Comparison of ENCODE assay signal across 30 cellular contexts in the genomic region with DNA sequence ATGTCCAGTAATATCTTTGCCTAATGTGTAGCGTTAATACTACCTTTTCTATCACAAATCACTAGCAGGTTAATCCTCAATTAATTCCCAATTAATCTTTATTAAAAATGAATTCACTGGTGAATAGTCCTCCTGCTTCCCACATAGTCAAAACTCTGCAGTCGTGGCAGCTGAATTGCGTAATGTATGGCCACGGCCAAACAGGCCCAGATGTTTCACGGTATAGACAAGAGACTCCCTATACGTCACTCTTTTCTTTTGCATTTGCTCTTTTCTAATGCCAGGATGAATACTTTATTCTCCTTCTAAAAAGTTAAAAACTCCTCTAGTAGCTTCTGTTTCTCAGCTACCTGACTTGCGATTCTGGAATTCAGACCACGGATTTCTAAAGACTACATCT. TPM values are rescaled to one million over a fixed set of nuclear protein-coding genes. Genes with fewer than 3 reads are reported as not detected.
"Had no signal": no experiment of that assay in that cellular context is flagged by ENCODE, and none has a peak within 500 bp of the region (broad histone marks: within the 10 kb centered on the region; RNA-seq: fewer than 3 reads in every experiment).

No MANE protein-coding gene starts in this region.

- H3K9me3 Mint-ChIP-seq: endodermal cell, mesothelial cell of epicardium, neural progenitor cell had no signal

- H3K27me3 ChIP-seq: foreskin keratinocyte, heart right ventricle, neural progenitor cell, right atrium auricular region, sigmoid colon, tibial nerve, upper lobe of left lung had no signal

- H3K4me1 Mint-ChIP-seq: immature natural killer cell; mesothelial cell of epicardium; naive B cell; stimulated activated naive B cell treated with anti-CD40 and anti-IgM and Interleukin-4, amounts not matched to agents 10 μg/mL and 1 μg/mL and 100 μg/mL, for 72 hours had no signal

- H3K4me2 ChIP-seq: neural progenitor cell had no signal

- H3K4me3 ChIP-seq: heart right ventricle, lower lobe of right lung, mucosa of descending colon, neural progenitor cell, prostate gland, right atrium auricular region, sigmoid colon, thoracic aorta, tibial nerve, upper lobe of left lung had no signal

- H3K27ac ChIP-seq: epithelial cell of prostate, foreskin keratinocyte, heart right ventricle, lower lobe of right lung, neural progenitor cell, prostate gland, right atrium auricular region, sigmoid colon, thoracic aorta, upper lobe of left lung had no signal

- DNase-seq: effector CD8-positive, alpha-beta T cell; endodermal cell; foreskin keratinocyte; glutamatergic neuron; heart right ventricle; hippocampal formation; immature natural killer cell; islet precursor cell; kidney glomerular epithelial cell; left colon; left ventricle myocardium superior; lower lobe of right lung; mucosa of descending colon; naive B cell; sigmoid colon; small intestine; stimulated activated CD4-positive, alpha-beta T cell treated with anti-CD3 and anti-CD28 coated beads, Interleukin-15, amount 100 ng/mL, for 24 hours; stimulated activated CD4-positive, alpha-beta T cell treated with anti-CD3 and anti-CD28 coated beads, Interleukin-2, amount 100 ng/mL, for 48 hours; stimulated activated naive B cell treated with anti-CD40 and anti-IgM and Interleukin-4, amounts not matched to agents 10 μg/mL and 1 μg/mL and 100 μg/mL, for 72 hours; upper lobe of left lung had no signal

- H3K36me3 Mint-ChIP-seq: mesothelial cell of epicardium; naive B cell; natural killer cell treated with Interleukin-12 subunit alpha and Interleukin-12 subunit beta and Interleukin-15 and Interleukin-18, amount 100 ng/mL, for 72 hours; neural progenitor cell; stimulated activated naive B cell treated with anti-CD40 and anti-IgM and Interleukin-4, amounts not matched to agents 10 μg/mL and 1 μg/mL and 100 μg/mL, for 72 hours had no signal

- H3K4me1 ChIP-seq: foreskin keratinocyte, lower lobe of right lung, prostate gland, right atrium auricular region, sigmoid colon, upper lobe of left lung had no signal

- H3K4me3 Mint-ChIP-seq: endodermal cell; immature natural killer cell; mesothelial cell of epicardium; naive B cell; natural killer cell treated with Interleukin-12 subunit alpha and Interleukin-12 subunit beta and Interleukin-15 and Interleukin-18, amount 100 ng/mL, for 72 hours; neural progenitor cell; stimulated activated naive B cell treated with anti-CD40 and anti-IgM and Interleukin-4, amounts not matched to agents 10 μg/mL and 1 μg/mL and 100 μg/mL, for 72 hours; stimulated activated naive CD8-positive, alpha-beta T cell treated with anti-CD3 and anti-CD28 coated beads, Interleukin-15, Interleukin-2, amounts not matched to agents 100 ng/mL and 50 ng/mL, for 24 hours had no signal

- H3K27ac Mint-ChIP-seq: endodermal cell; immature natural killer cell; mesothelial cell of epicardium; naive B cell; natural killer cell treated with Interleukin-12 subunit alpha and Interleukin-12 subunit beta and Interleukin-15 and Interleukin-18, amount 100 ng/mL, for 72 hours; neural progenitor cell; stimulated activated naive B cell treated with anti-CD40 and anti-IgM and Interleukin-4, amounts not matched to agents 10 μg/mL and 1 μg/mL and 100 μg/mL, for 72 hours; stimulated activated naive CD8-positive, alpha-beta T cell treated with anti-CD3 and anti-CD28 coated beads, Interleukin-15, Interleukin-2, amounts not matched to agents 100 ng/mL and 50 ng/mL, for 24 hours had no signal

- H3K9ac ChIP-seq: neural progenitor cell had no signal

- H3K27me3 Mint-ChIP-seq: naive B cell; natural killer cell treated with Interleukin-12 subunit alpha and Interleukin-12 subunit beta and Interleukin-15 and Interleukin-18, amount 100 ng/mL, for 72 hours; stimulated activated naive B cell treated with anti-CD40 and anti-IgM and Interleukin-4, amounts not matched to agents 10 μg/mL and 1 μg/mL and 100 μg/mL, for 72 hours; stimulated activated naive CD8-positive, alpha-beta T cell treated with anti-CD3 and anti-CD28 coated beads, Interleukin-15, Interleukin-2, amounts not matched to agents 100 ng/mL and 50 ng/mL, for 24 hours had no signal

- ATAC-seq: esophagus mucosa; foreskin keratinocyte; heart right ventricle; left colon; left ventricle myocardium superior; lower lobe of right lung; mucosa of descending colon; natural killer cell treated with Interleukin-12 subunit alpha and Interleukin-12 subunit beta and Interleukin-15 and Interleukin-18, amount 100 ng/mL, for 72 hours; stimulated activated naive B cell treated with anti-CD40 and anti-IgM and Interleukin-4, amounts not matched to agents 10 μg/mL and 1 μg/mL and 100 μg/mL, for 72 hours had no signal

- H3K36me3 ChIP-seq: lower lobe of right lung, neural progenitor cell, prostate gland, right atrium auricular region, sigmoid colon, thoracic aorta, tibial nerve, upper lobe of left lung had no signal

RNA-seq across cellular contexts. Expression of gene MEOX2, which starts 17.0 kb away (rescaled TPM):
- total RNA-seq: endodermal cell; foreskin keratinocyte; mesothelial cell of epicardium; natural killer cell treated with Interleukin-12 subunit alpha and Interleukin-12 subunit beta and Interleukin-15 and Interleukin-18, amount 100 ng/mL, for 72 hours had no signal
- polyA plus RNA-seq: foreskin keratinocyte, immature natural killer cell had no signal
